17 cellular contexts compared by ENCODE assay signal in the genomic region with DNA sequence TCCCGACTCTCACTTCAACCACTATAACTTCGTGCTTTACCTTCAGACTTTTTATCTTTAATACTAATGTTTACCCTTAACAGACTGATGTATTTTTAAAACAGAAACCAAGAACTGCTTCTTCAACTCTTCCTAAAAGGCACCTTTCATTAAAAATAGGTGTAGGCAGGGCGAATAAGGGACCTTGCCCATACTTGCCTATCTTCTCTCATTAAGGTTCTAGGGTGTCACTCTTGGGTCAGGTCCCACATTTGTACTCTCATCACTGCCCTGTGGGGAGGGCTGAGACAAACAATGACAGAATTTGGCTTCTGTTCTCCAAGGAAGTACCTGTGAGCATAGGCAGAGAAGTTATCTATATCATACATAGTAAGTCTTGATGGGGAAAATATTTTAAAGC.
A peak's percentile ranks its signal among the peaks of the same experiment; 100 is the strongest.
DNase-seq lines count a peak whose midpoint lies in the region; ATAC-seq, FAIRE-seq and TF ChIP-seq lines count a peak whose summit lies in the region.
"Had no signal": no experiment of that assay in that cellular context is flagged by ENCODE, and none has a peak within 500 bp of the region (broad histone marks: within the 10 kb centered on the region; RNA-seq: fewer than 3 reads in every experiment).

No MANE protein-coding gene starts in this region.

- no TSS peak for BruUV-seq in HepG2 (replicated peaks; lab: Mats Ljungman, UMichigan)

- H3K27ac ChIP-seq in OCI-LY3 (ENCODE audit: low read length) (peak overlapping the region; percentile 72), HepG2 (ENCODE audit: extremely low read length, insufficient read depth, low read length) (no peak overlapping the region)
- H3K27ac ChIP-seq: C4-2B, Peyer's patch had no signal

- H3K4me2 ChIP-seq in OCI-LY3 (ENCODE audit: low read length) (peak overlapping the region; percentile 45), HepG2 (ENCODE audit: low read depth, low read length) (no peak overlapping the region)

- no peak for TF ChIP-seq CTCF in OCI-LY3 (IDR thresholded peaks at IDR 0.05; ENCODE audit: low read depth, low read length)
- TF ChIP-seq CTCF in epithelial cell of esophagus (IDR thresholded peaks at IDR 0.05; ENCODE audit: insufficient read depth, low read depth, low read length, missing control alignments): no peak
- no peak for TF ChIP-seq CTCF in HepG2 (CRISPR knock-in tag; IDR thresholded peaks at IDR 0.05)

- in situ Hi-C loops in HepG2 (cut with HindIII; ENCODE audit: extremely low pct_ligation_motif_present, low pct_unique_long_range_greater_than_20kb): no loop called here

- POLR2A ChIA-PET in HepG2 (lab: Yijun Ruan, JAX): no interaction called here

- WGBS in HepG2 (ENCODE audit: low lambda C conversion rate): 61% methylated on average over 3 of the region's 3 CpGs

- H3K4me1 ChIP-seq in OCI-LY3 (ENCODE audit: low read length) (peaks cover 23% of the 10 kb centered on the region), HepG2 (ENCODE audit: insufficient read depth, low read length) (no peaks in the 10 kb centered on the region)
- H3K4me1 ChIP-seq: Caco-2, Peyer's patch had no signal

- H4K20me1 ChIP-seq in OCI-LY3 (ENCODE audit: insufficient read depth, low read length) (no peaks in the 10 kb centered on the region), HepG2 (ENCODE audit: insufficient read depth, low read length) (no peaks in the 10 kb centered on the region)

- no peak for FAIRE-seq in HepG2 (lab: Jason Lieb, UNC)
- FAIRE-seq in HTR-8/SVneo (lab: Jason Lieb, UNC): no peak
- FAIRE-seq: GM12878 had no signal

- no peak for ATAC-seq in HepG2
- ATAC-seq: GM12878 had no signal

- H3K36me3 ChIP-seq in OCI-LY3 (replicated peaks; ENCODE audit: low read depth, low read length) (no peaks in the 10 kb centered on the region), HepG2 (replicated peaks in 1 of 2; ENCODE audit: control insufficient read depth in 1 of 2, insufficient read depth in 2 of 2, low read length in 2 of 2) (no peaks in the 10 kb centered on the region)
- H3K36me3 ChIP-seq: Peyer's patch had no signal

- no peak for TF ChIP-seq POLR2A in HepG2 (IDR thresholded peaks at IDR 0.05; ENCODE audit: insufficient read depth in 1 of 2, low read depth in 2 of 2, low read length in 2 of 2)

- TF ChIP-seq RAD21 in HepG2 (CRISPR knock-in tag; IDR thresholded peaks at IDR 0.05): no peak

- CTCF ChIA-PET in HepG2 (lab: Yijun Ruan, JAX; ENCODE audit: low intra/inter-chr PET ratio, low total read pairs): no interaction called here

- TF ChIP-seq EP300 in HepG2 (IDR thresholded peaks at IDR 0.05; ENCODE audit: low read depth in 2 of 2, low read length in 2 of 2) (no peak), HepG2 (CRISPR knock-in tag; IDR thresholded peaks at IDR 0.05; ENCODE audit: borderline replicate concordance) (no peak)

- H3K4me3 ChIP-seq in OCI-LY3 (ENCODE audit: low read length): peak overlapping the region; percentile 10
- H3K4me3 ChIP-seq in epithelial cell of esophagus (ENCODE audit: low read length): peak overlapping the region; percentile 5
- no peak overlapping the region for H3K4me3 ChIP-seq in HepG2 (replicated peaks in 1 of 3; ENCODE audit: insufficient read depth in 1 of 3, low read depth in 2 of 3, low read length in 3 of 3)
- H3K4me3 ChIP-seq: GM12878, Peyer's patch had no signal

- H3K79me2 ChIP-seq in OCI-LY3 (ENCODE audit: low read length): no peaks in the 10 kb centered on the region
- no peaks in the 10 kb centered on the region for H3K79me2 ChIP-seq in HepG2 (ENCODE audit: insufficient read depth, low read length)

- H3K9ac ChIP-seq in OCI-LY3 (ENCODE audit: low read length) (peak overlapping the region; percentile 8; the same call in 1 of the 2 replicates), HepG2 (ENCODE audit: insufficient read depth, low read depth, low read length) (no peak overlapping the region)

- intact Hi-C loops in HepG2 (cut with micrococcal nuclease; ENCODE audit: unreplicated experiment): no loop called here

- no peaks in the 10 kb centered on the region for H3K9me3 ChIP-seq in OCI-LY3 (ENCODE audit: insufficient read depth, low read length)
- H3K9me3 ChIP-seq in HepG2 (ENCODE audit: low read length): no peaks in the 10 kb centered on the region
- H3K9me3 ChIP-seq: Caco-2, Peyer's patch had no signal

- H3K27me3 ChIP-seq in OCI-LY3 (ENCODE audit: low read depth, low read length): no peaks in the 10 kb centered on the region
- H3K27me3 ChIP-seq in HepG2 (ENCODE audit: control insufficient read depth in 1 of 2, insufficient read depth in 2 of 2, low read length in 2 of 2): no peaks in the 10 kb centered on the region; a peak in 1 of 5 replicates
- H3K27me3 ChIP-seq: Peyer's patch had no signal

- H2AFZ ChIP-seq in OCI-LY3 (ENCODE audit: low read depth, low read length) (0 out of 2 replicates have a peak overlapping the region, but pooled peaks have one; percentile 0), HepG2 (ENCODE audit: low read length) (no peak overlapping the region)

- DNase-seq in NCI-H2171 treated with DMSO at 0.1 percent for 48 hours (lab: John Stamatoyannopoulos, UW): peak; percentile 6
- no peak for DNase-seq in NCI-H2171 (lab: John Stamatoyannopoulos, UW)
- peak; percentile 52 for DNase-seq in epithelial cell of esophagus (ENCODE audit: low read depth)
- no peak for DNase-seq in HepG2 (ENCODE audit: low spot score)
- no peak for DNase-seq in NCI-H1417 (lab: John Stamatoyannopoulos, UW)
- DNase-seq in HT-29 (ENCODE audit: low spot score): no peak
- no peak for DNase-seq in HTR-8/SVneo (ENCODE audit: insufficient read length, low spot score)
- DNase-seq: 8988T, Caco-2, NCI-H1105 treated with DMSO at 0.1 percent for 48 hours, NCI-H2029 treated with DMSO at 0.1 percent for 48 hours, NCI-H226, NCI-H526 treated with DMSO at 0.1 percent for 48 hours, Peyer's patch had no signal

TF ChIP-seq in HepG2, 621 proteins besides CTCF, POLR2A, EP300 and RAD21 (continues in another document):
- no peak for TF ChIP-seq ZNF160 (CRISPR knock-in tag; IDR thresholded peaks at IDR 0.05)
- no peak for TF ChIP-seq ZNF574 (CRISPR knock-in tag; IDR thresholded peaks at IDR 0.05)
- TF ChIP-seq, protein P1, sequence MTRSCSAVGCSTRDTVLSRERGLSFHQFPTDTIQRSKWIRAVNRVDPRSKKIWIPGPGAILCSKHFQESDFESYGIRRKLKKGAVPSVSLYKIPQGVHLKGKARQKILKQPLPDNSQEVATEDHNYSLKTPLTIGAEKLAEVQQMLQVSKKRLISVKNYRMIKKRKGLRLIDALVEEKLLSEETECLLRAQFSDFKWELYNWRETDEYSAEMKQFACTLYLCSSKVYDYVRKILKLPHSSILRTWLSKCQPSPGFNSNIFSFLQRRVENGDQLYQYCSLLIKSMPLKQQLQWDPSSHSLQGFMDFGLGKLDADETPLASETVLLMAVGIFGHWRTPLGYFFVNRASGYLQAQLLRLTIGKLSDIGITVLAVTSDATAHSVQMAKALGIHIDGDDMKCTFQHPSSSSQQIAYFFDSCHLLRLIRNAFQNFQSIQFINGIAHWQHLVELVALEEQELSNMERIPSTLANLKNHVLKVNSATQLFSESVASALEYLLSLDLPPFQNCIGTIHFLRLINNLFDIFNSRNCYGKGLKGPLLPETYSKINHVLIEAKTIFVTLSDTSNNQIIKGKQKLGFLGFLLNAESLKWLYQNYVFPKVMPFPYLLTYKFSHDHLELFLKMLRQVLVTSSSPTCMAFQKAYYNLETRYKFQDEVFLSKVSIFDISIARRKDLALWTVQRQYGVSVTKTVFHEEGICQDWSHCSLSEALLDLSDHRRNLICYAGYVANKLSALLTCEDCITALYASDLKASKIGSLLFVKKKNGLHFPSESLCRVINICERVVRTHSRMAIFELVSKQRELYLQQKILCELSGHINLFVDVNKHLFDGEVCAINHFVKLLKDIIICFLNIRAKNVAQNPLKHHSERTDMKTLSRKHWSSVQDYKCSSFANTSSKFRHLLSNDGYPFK (CRISPR knock-in tag; IDR thresholded peaks at IDR 0.05; ENCODE audit: borderline replicate concordance): no peak
- TF ChIP-seq, protein P2, sequence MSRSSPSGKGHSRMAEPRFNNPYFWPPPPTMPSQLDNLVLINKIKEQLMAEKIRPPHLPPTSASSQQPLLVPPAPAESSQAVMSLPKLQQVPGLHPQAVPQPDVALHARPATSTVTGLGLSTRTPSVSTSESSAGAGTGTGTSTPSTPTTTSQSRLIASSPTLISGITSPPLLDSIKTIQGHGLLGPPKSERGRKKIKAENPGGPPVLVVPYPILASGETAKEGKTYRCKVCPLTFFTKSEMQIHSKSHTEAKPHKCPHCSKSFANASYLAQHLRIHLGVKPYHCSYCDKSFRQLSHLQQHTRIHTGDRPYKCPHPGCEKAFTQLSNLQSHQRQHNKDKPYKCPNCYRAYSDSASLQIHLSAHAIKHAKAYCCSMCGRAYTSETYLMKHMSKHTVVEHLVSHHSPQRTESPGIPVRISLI (CRISPR knock-in tag; IDR thresholded peaks at IDR 0.05; ENCODE audit: borderline replicate concordance): no peak
- no peak for TF ChIP-seq ZNF30 (CRISPR knock-in tag; IDR thresholded peaks at IDR 0.05)
- no peak for TF ChIP-seq ZNF33B (CRISPR knock-in tag; IDR thresholded peaks at IDR 0.05)
- no peak for TF ChIP-seq LBX2 (CRISPR knock-in tag; IDR thresholded peaks at IDR 0.05; ENCODE audit: borderline replicate concordance)
- no peak for TF ChIP-seq FOSL2 (CRISPR knock-in tag; IDR thresholded peaks at IDR 0.05)
- no peak for TF ChIP-seq NFRKB (IDR thresholded peaks at IDR 0.05)

Comparison
In these comparisons a context has a peak if more than half of its experiments do, and no peak if none do; other contexts are left out.
1. DNase-seq: peak in NCI-H2171 treated with DMSO at 0.1 percent for 48 hours (single experiment) and epithelial cell of esophagus (single experiment); none in NCI-H2171 (single experiment), HepG2 (single experiment), NCI-H1417 (0 of 3), HT-29 (single experiment) and HTR-8/SVneo (single experiment).
2. H3K4me3 ChIP-seq: peak in OCI-LY3 (single experiment) and epithelial cell of esophagus (single experiment); none in HepG2 (0 of 3).